8 cellular contexts compared by ENCODE assay signal in genomic region chr21:45109831-45110492, GRCh38. TPM values are rescaled to one million over a fixed set of nuclear protein-coding genes. Genes with fewer than 3 reads are reported as not detected.
DNase-seq lines count a peak whose midpoint lies in the region; ATAC-seq and TF ChIP-seq lines count a peak whose summit lies in the region.

No MANE protein-coding gene starts in this region.

- H3K36me3 Mint-ChIP-seq in activated naive CD4-positive, alpha-beta T cell treated with anti-CD3 and anti-CD28 coated beads, Interleukin-2, amount 50 U/mL, for 24 hours, result peaks cover 5% of the 10 kb centered on the region

- DNase-seq in MV-4-11 (lab: John Stamatoyannopoulos, UW) (peak; percentile 99), posterior vena cava (ENCODE audit: low spot score) (peak; percentile 58), HEK293T (ENCODE audit: extremely low spot score) (no peak), GOT3 (lab: John Stamatoyannopoulos, UW) (no peak), ureter (ENCODE audit: low spot score) (no peak)

- H3K9me3 Mint-ChIP-seq in activated naive CD4-positive, alpha-beta T cell treated with anti-CD3 and anti-CD28 coated beads, Interleukin-2, amount 50 U/mL, for 24 hours, result no peaks in the 10 kb centered on the region

- intact Hi-C loops in posterior vena cava (cut with DNase I), result no loop called here

- ATAC-seq in GM18502 (IDR thresholded peaks at IDR 0.05; ENCODE audit: poor library complexity, unreplicated experiment) (peak; percentile 87), GM21786 (IDR thresholded peaks at IDR 0.05; ENCODE audit: unreplicated experiment) (peak; percentile 82)

- H3K4me3 Mint-ChIP-seq in activated naive CD4-positive, alpha-beta T cell treated with anti-CD3 and anti-CD28 coated beads, Interleukin-2, amount 50 U/mL, for 24 hours, result peak overlapping the region; percentile 74

- POLR2A ChIA-PET in HEK293T (lab: Yijun Ruan, JAX), result no interaction called here

- CTCF ChIA-PET in HEK293T (lab: Yijun Ruan, JAX), result interaction anchor here (0.7 kb wide), 1 partner anchor 179 kb away, joined by 3 read pairs; no protein-coding TSS in a partner anchor

- peaks cover 71% of the 10 kb centered on the region for H3K4me1 Mint-ChIP-seq in activated naive CD4-positive, alpha-beta T cell treated with anti-CD3 and anti-CD28 coated beads, Interleukin-2, amount 50 U/mL, for 24 hours

- H3K27ac Mint-ChIP-seq in activated naive CD4-positive, alpha-beta T cell treated with anti-CD3 and anti-CD28 coated beads, Interleukin-2, amount 50 U/mL, for 24 hours, result peak overlapping the region; percentile 78

- no peaks in the 10 kb centered on the region for H3K27me3 Mint-ChIP-seq in activated naive CD4-positive, alpha-beta T cell treated with anti-CD3 and anti-CD28 coated beads, Interleukin-2, amount 50 U/mL, for 24 hours

TF ChIP-seq in HEK293T, 16 proteins besides CTCF, POLR2A, EP300 and RAD21:
- TF ChIP-seq L3MBTL2 (conservative IDR thresholded peaks at IDR 0.05), result no peak
- no peak for TF ChIP-seq NFRKB (IDR thresholded peaks at IDR 0.05)
- TF ChIP-seq TARDBP (IDR thresholded peaks at IDR 0.05), result no peak
- TF ChIP-seq SP1 (IDR thresholded peaks at IDR 0.05), result no peak
- no peak for TF ChIP-seq FOXK2 (IDR thresholded peaks at IDR 0.05)
TF ChIP-seq in HEK293T: peak in this region for 0.

RNA-seq across cellular contexts. Expression of gene ADARB1, which starts 35.6 kb away (rescaled TPM):
- total RNA-seq in posterior vena cava (10 to 100 TPM; 72.4 to 85.6 TPM), ureter (23.9 TPM)

Comparison
In these comparisons a context has a peak if more than half of its experiments do, and no peak if none do; other contexts are left out.
1. DNase-seq: peak in MV-4-11 (single experiment) and posterior vena cava (single experiment); none in HEK293T (single experiment), GOT3 (single experiment) and ureter (single experiment).